9 cellular contexts compared by ENCODE assay signal in the genomic region with DNA sequence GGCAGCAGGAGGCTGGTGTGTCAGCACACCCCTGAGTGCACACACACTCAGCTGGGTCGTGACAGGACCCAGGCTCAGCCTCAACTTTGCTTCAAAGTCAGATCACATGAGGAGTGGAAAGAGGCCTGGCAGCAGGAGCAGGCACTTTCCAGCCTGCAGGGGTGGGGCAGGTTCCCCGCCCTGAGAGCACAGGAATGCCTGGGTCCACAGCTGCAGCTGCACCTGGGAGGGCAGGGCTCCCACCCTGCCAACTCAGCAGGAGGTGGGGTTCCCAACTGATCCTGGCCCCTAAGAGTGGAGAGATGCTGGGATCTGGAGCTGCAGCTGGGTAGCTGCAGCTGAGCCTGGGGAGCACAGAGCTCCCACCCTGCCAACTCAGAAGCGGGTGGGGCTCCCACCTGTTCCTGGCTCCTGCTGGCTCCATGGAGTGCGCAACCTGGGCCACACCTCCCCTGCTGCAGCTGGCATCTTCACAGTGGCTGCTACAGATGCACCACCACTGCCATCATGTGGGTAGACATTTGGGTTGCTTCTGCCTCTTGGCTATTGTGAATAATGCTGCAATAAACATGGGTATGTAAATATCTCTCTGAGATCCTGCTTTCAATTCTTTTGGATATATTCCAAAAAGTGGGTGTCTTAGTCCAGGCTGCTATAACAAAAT.
A peak's percentile ranks its signal among the peaks of the same experiment; 100 is the strongest.
DNase-seq lines count a peak whose midpoint lies in the region; ATAC-seq and TF ChIP-seq lines count a peak whose summit lies in the region.
"Had no signal": no experiment of that assay in that cellular context is flagged by ENCODE, and none has a peak within 500 bp of the region (broad histone marks: within the 10 kb centered on the region; RNA-seq: fewer than 3 reads in every experiment).

No MANE protein-coding gene starts in this region.

- H3K4me1 Mint-ChIP-seq in activated T-cell treated with anti-CD3 and anti-CD28 coated beads, Interleukin-2, amount 50 U/mL, for 4 hours (ENCODE audit: low read depth): peaks cover 3% of the 10 kb centered on the region
- H3K4me1 Mint-ChIP-seq in osteocyte (ENCODE audit: unreplicated experiment): no peaks in the 10 kb centered on the region

- no TSS peak for BruUV-seq in OCI-LY7 (replicated peaks; lab: Mats Ljungman, UMichigan)

- no peaks in the 10 kb centered on the region for H3K9me3 ChIP-seq in OCI-LY7 (ENCODE audit: low read length)

- H3K27ac Mint-ChIP-seq in osteocyte (ENCODE audit: unreplicated experiment): no peak overlapping the region

- H3K27ac ChIP-seq in OCI-LY7 (ENCODE audit: low read depth, low read length, poor library complexity, severe bottlenecking): no peak overlapping the region
- H3K27ac ChIP-seq: BLaER1 had no signal

- H4K20me1 ChIP-seq in OCI-LY7 (ENCODE audit: insufficient read depth, low read length): no peaks in the 10 kb centered on the region
- H4K20me1 ChIP-seq: BLaER1 had no signal

- H3K9me2 ChIP-seq in OCI-LY7 (ENCODE audit: insufficient read depth, low read length): no peaks in the 10 kb centered on the region

- H3K4me3 ChIP-seq in OCI-LY7 (ENCODE audit: low read depth, low read length, poor library complexity, severe bottlenecking): no peak overlapping the region
- H3K4me3 ChIP-seq: BLaER1 had no signal

- CTCF ChIA-PET in OCI-LY7 (lab: Charles Lee; ENCODE audit: unreplicated experiment): no interaction called here

- no peak overlapping the region for H3K4me3 Mint-ChIP-seq in activated T-cell treated with anti-CD3 and anti-CD28 coated beads, Interleukin-2, amount 50 U/mL, for 4 hours
- no peak overlapping the region for H3K4me3 Mint-ChIP-seq in osteocyte (ENCODE audit: unreplicated experiment)

- intact Hi-C loops in OCI-LY7 (cut with micrococcal nuclease; ENCODE audit: unreplicated experiment): no loop called here

- DNase-seq in NCI-H2107 treated with DMSO at 0.1 percent for 48 hours (lab: John Stamatoyannopoulos, UW; ENCODE audit: unreplicated experiment) (peak; percentile 20), NCI-H2107 (lab: John Stamatoyannopoulos, UW) (no peak), NCI-H1092 treated with DMSO at 0.1 percent for 48 hours (lab: John Stamatoyannopoulos, UW) (peak; percentile 26), osteocyte (ENCODE audit: extremely low spot score, unreplicated experiment) (no peak), OCI-LY7 (ENCODE audit: low spot score) (no peak), T1000 (lab: John Stamatoyannopoulos, UW) (no peak), occipital lobe (lab: John Stamatoyannopoulos, UW) (no peak)
- no peak for DNase-seq in activated T-cell treated with anti-CD3 and anti-CD28 coated beads, Interleukin-2, amount 50 U/mL, for 4 hours

- H3K9me3 Mint-ChIP-seq in activated T-cell treated with anti-CD3 and anti-CD28 coated beads, Interleukin-2, amount 50 U/mL, for 4 hours: peaks cover 9% of the 10 kb centered on the region
- peaks cover 17% of the 10 kb centered on the region for H3K9me3 Mint-ChIP-seq in osteocyte (ENCODE audit: unreplicated experiment)

- no peaks in the 10 kb centered on the region for H3K4me1 ChIP-seq in OCI-LY7 (ENCODE audit: insufficient read depth, low read length, poor library complexity, severe bottlenecking)
- H3K4me1 ChIP-seq: BLaER1 had no signal

- H3K4me2 ChIP-seq in OCI-LY7 (ENCODE audit: low read length): no peak overlapping the region
- H3K4me2 ChIP-seq: BLaER1 had no signal

- no peak overlapping the region for H2AFZ ChIP-seq in OCI-LY7 (ENCODE audit: low read length)

- POLR2A ChIA-PET in OCI-LY7 (lab: Charles Lee): interaction anchor here (1.4 kb wide), 1 partner anchor 23 kb away, joined by 3 read pairs; no protein-coding TSS in a partner anchor

- TF ChIP-seq CTCF in osteocyte (IDR thresholded peaks at IDR 0.05) (peak; percentile 46), OCI-LY7 (conservative IDR thresholded peaks at IDR 0.05; ENCODE audit: low read length) (no peak)

- no peaks in the 10 kb centered on the region for H3K36me3 ChIP-seq in OCI-LY7 (ENCODE audit: insufficient read depth, low read length)
- H3K36me3 ChIP-seq: BLaER1 had no signal

- peak; percentile 21 to 37 for ATAC-seq in activated T-cell treated with anti-CD3 and anti-CD28 coated beads, Interleukin-2, amount 50 U/mL, for 4 hours

- H3K79me2 ChIP-seq in OCI-LY7 (ENCODE audit: insufficient read depth, low read depth, low read length): no peaks in the 10 kb centered on the region

- H3K27me3 Mint-ChIP-seq in activated T-cell treated with anti-CD3 and anti-CD28 coated beads, Interleukin-2, amount 50 U/mL, for 4 hours (ENCODE audit: low read depth): no peaks in the 10 kb centered on the region
- H3K27me3 Mint-ChIP-seq in osteocyte (ENCODE audit: unreplicated experiment): peaks cover 2% of the 10 kb centered on the region

- H3K36me3 Mint-ChIP-seq in activated T-cell treated with anti-CD3 and anti-CD28 coated beads, Interleukin-2, amount 50 U/mL, for 4 hours (ENCODE audit: insufficient read depth): no peaks in the 10 kb centered on the region
- H3K36me3 Mint-ChIP-seq in osteocyte (ENCODE audit: unreplicated experiment): peaks cover 2% of the 10 kb centered on the region

Comparison
In these comparisons a context has a peak if more than half of its experiments do, and no peak if none do; other contexts are left out.
1. DNase-seq: peak in NCI-H2107 treated with DMSO at 0.1 percent for 48 hours (single experiment) and NCI-H1092 treated with DMSO at 0.1 percent for 48 hours (single experiment); none in NCI-H2107 (single experiment), activated T-cell treated with anti-CD3 and anti-CD28 coated beads, Interleukin-2, amount 50 U/mL, for 4 hours (single experiment), osteocyte (single experiment), OCI-LY7 (single experiment), T1000 (single experiment) and occipital lobe (single experiment).